In the genomic region with DNA sequence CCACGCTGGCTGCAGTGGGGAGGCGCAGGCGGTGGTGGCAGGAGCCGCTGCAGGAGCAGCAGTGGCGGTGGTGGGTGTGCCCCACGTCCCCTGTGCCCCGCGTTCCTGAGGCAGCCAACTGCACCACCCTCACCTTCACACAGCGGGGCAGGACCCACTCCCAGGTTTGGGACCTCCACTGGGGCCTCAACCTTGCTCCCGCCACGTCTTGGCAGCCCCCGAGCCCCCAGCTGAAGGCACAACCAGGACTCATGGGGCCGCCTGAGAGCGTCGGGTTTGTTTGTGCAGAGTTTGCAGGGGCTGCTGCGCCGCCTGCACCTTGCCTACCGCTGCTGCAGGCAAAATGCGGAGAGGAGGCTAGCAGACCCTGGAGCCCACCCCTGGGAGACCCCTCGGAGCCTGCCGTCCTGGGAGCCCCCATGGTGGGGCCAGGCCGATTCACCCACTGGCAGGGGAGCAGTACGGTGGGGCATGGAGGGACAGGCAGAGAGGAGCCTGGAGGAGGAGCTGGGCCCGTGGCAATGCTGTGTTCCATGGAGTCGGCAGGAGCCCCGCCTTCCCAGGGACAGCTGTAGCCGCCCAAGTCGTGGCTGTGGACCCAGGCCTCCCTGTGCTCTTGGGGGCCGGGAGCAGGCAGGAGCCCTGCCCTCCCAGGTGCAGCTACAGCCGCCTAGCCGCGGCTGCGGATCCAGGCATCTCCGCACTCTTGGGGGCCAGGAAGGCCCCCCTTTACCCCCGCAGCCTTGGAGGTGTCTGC, we compare ENCODE assay signal across 8 cellular contexts. TPM values are rescaled to one million over a fixed set of nuclear protein-coding genes. Genes with fewer than 3 reads are reported as not detected.
DNase-seq lines count a peak whose midpoint lies in the region; ATAC-seq, FAIRE-seq and TF ChIP-seq lines count a peak whose summit lies in the region.

No MANE protein-coding gene starts in this region.

- H3K4me3 ChIP-seq in adrenal gland = peak overlapping the region in 2 of 4 donors; percentile 29 to 51
- H3K4me3 ChIP-seq in keratinocyte (ENCODE audit: control insufficient read depth in 2 of 3, extremely low read depth in 1 of 3, insufficient read depth in 2 of 3, low read depth in 1 of 3, low read length in 3 of 3) = peak overlapping the region; percentile 11 to 58 (median 52)
- peak overlapping the region; percentile 45 to 59 (median 48) for H3K4me3 ChIP-seq in stomach

- intact Hi-C loops in adrenal gland (cut with DNase I) (loop anchor here in 1 of 2 donors (10.0 kb wide), 2 partner anchors 184 to 604 kb away; no protein-coding TSS in a partner anchor), stomach (cut with DNase I; ENCODE audit: low total_unique reads) (loop anchor here (10.0 kb wide), 1 partner anchor 54 kb away; no protein-coding TSS in a partner anchor)

- TF ChIP-seq EP300 in stomach (IDR thresholded peaks at IDR 0.05) = no peak

- peak overlapping the region; percentile 88 for H2AFZ ChIP-seq in keratinocyte (ENCODE audit: control insufficient read depth, low read length)

- no peaks in the 10 kb centered on the region for H3K9me3 ChIP-seq in adrenal gland (replicated peaks in 1 of 3)
- H3K9me3 ChIP-seq in keratinocyte (ENCODE audit: control insufficient read depth, low read depth, low read length) = no peaks in the 10 kb centered on the region
- H3K9me3 ChIP-seq in stomach = no peaks in the 10 kb centered on the region

- no peaks in the 10 kb centered on the region for H4K20me1 ChIP-seq in keratinocyte (ENCODE audit: control insufficient read depth, extremely low read depth, insufficient read depth, low read length)

- no peak for FAIRE-seq in keratinocyte (lab: Jason Lieb, UNC)

- H3K4me1 ChIP-seq in adrenal gland (replicated peaks in 1 of 2) = peaks cover 0 to 16% of the 10 kb centered on the region in 2 donors
- H3K4me1 ChIP-seq in keratinocyte (ENCODE audit: control insufficient read depth, extremely low read depth, insufficient read depth, low read length) = peaks cover 10% of the 10 kb centered on the region
- peaks cover 5 to 24% (median 20%) of the 10 kb centered on the region in 4 donors for H3K4me1 ChIP-seq in stomach

- H3K9ac ChIP-seq in keratinocyte (ENCODE audit: control insufficient read depth, extremely low read depth, insufficient read depth, low read length) = peak overlapping the region; percentile 53

- H3K36me3 ChIP-seq in adrenal gland (replicated peaks in 1 of 2) (no peaks in the 10 kb centered on the region), keratinocyte (ENCODE audit: control insufficient read depth in 2 of 2, extremely low read depth in 1 of 2, insufficient read depth in 2 of 2, low read length in 2 of 2) (no peaks in the 10 kb centered on the region), stomach (no peaks in the 10 kb centered on the region)

- peak; percentile 36 for ATAC-seq in HG02610 (IDR thresholded peaks at IDR 0.05; ENCODE audit: unreplicated experiment)
- ATAC-seq in HG03025 (IDR thresholded peaks at IDR 0.05; ENCODE audit: low FRiP score, unreplicated experiment) = no peak

- TF ChIP-seq POLR2A in adrenal gland (IDR thresholded peaks at IDR 0.05) (no peak), stomach (IDR thresholded peaks at IDR 0.05) (no peak)

- peak overlapping the region; percentile 83 for H3K4me2 ChIP-seq in keratinocyte (ENCODE audit: control insufficient read depth, extremely low read depth, insufficient read depth, low read depth, low read length)

- no peaks in the 10 kb centered on the region for H3K9me1 ChIP-seq in keratinocyte (ENCODE audit: control insufficient read depth, extremely low read depth, insufficient read depth, low read length)

- DNase-seq in AG20443 (ENCODE audit: low spot score) (peak; percentile 34), adrenal gland (peak; percentile 37 to 72 (median 58)), keratinocyte (ENCODE audit: low read depth, low spot score) (no peak), stomach (peak; percentile 59), NCI-H128 (lab: John Stamatoyannopoulos, UW; ENCODE audit: unreplicated experiment) (no peak)
- DNase-seq in NK-92 treated with Interleukin-12 subunit alpha and Interleukin-12 subunit beta, amount 100 ng/mL, for 24 hours (lab: John Stamatoyannopoulos, UW) = no peak

- peak overlapping the region in 3 of 5 donors; percentile 27 to 66 (median 31) for H3K27ac ChIP-seq in adrenal gland
- no peak overlapping the region for H3K27ac ChIP-seq in keratinocyte (ENCODE audit: control insufficient read depth, insufficient read depth, low read length)
- peak overlapping the region; percentile 64 to 80 (median 66) for H3K27ac ChIP-seq in stomach

- 12 to 51% (median 30%) methylated on average over 6 to 35 of the region's 35 CpGs for WGBS in adrenal gland, 4 donors
- 11 to 31% (median 16%) methylated on average over 10 to 35 of the region's 35 CpGs for WGBS in stomach, 5 donors

- no peaks in the 10 kb centered on the region for H3K79me2 ChIP-seq in keratinocyte (ENCODE audit: control insufficient read depth, insufficient read depth, low read length)

- TF ChIP-seq CTCF in adrenal gland (IDR thresholded peaks at IDR 0.05) = peak in 3 of 6 experiments; percentile 13 to 31 (median 19)
- no peak for TF ChIP-seq CTCF in keratinocyte (optimal IDR thresholded peaks at IDR 0.05 in 1 of 3, IDR thresholded peaks at IDR 0.05 in 1 of 3, conservative IDR thresholded peaks at IDR 0.05 in 1 of 3; ENCODE audit: extremely low read depth in 1 of 3, insufficient read depth in 2 of 3, low read length in 3 of 3)
- TF ChIP-seq CTCF in stomach (IDR thresholded peaks at IDR 0.05) = peak in 1 of 7 experiments; percentile 5

- no peaks in the 10 kb centered on the region for H3K27me3 ChIP-seq in adrenal gland
- H3K27me3 ChIP-seq in keratinocyte (ENCODE audit: control insufficient read depth, extremely low read depth, insufficient read depth, low read length) = no peaks in the 10 kb centered on the region
- peaks cover 0 to 13% (median 5%) of the 10 kb centered on the region in 3 donors for H3K27me3 ChIP-seq in stomach

- dilution Hi-C loops in keratinocyte (cut with MboI; ENCODE audit: extremely low pct_ligation_motif_present, low sequenced_read_pairs) = no loop called here

RNA-seq across cellular contexts. Expression of gene EML6, which starts 14.7 kb away (rescaled TPM):
- total RNA-seq in adrenal gland = 10 to 100 TPM in 6 of 8 donors, 1 to 10 TPM in 2; 6.5 to 19.3 (median 11.3) TPM
- polyA plus RNA-seq in adrenal gland = 10 to 100 TPM in 1 of 3 donors, 1 to 10 TPM in 2; 6.0 to 10.9 (median 6.2) TPM
- 0.26 to 2.0 TPM (median 0.96 TPM) in 3 replicates for polyA plus RNA-seq in keratinocyte
- polyA plus RNA-seq in keratinocyte (2011; ENCODE audit: low read depth) = 1.1 TPM
- 0.36 and 0.57 TPM in 2 replicates for polyA plus RNA-seq in keratinocyte (2011; cell fraction: cytosol; rRNA removed)
- polyA plus RNA-seq in keratinocyte (2011; cell fraction: nucleus; rRNA removed) = 1.9 and 4.1 TPM in 2 replicates
- polyA plus RNA-seq in keratinocyte (2012; ENCODE audit: low replicate concordance) = 0.38 and 1.6 TPM in 2 replicates
- polyA minus RNA-seq in keratinocyte = 1.0 to 1.8 TPM (median 1.7 TPM) in 3 replicates
- polyA minus RNA-seq in keratinocyte (2011; cell fraction: cytosol; rRNA and poly(A)+ RNA removed) = not detected
- polyA minus RNA-seq in keratinocyte (2011; cell fraction: nucleus; rRNA and poly(A)+ RNA removed) = 0.84 and 2.3 TPM in 2 replicates
- total RNA-seq in stomach = 10 to 100 TPM in 1 of 5 donors, 1 to 10 TPM in 3, under 1 TPM in 1; 0.45 to 10.1 (median 2.2) TPM
- polyA plus RNA-seq in stomach = 1 to 10 TPM in 2 of 3 donors, not detected in 1; 1.3 to 1.6 TPM

Comparison
In these comparisons a context has a peak if more than half of its experiments do, and no peak if none do; other contexts are left out.
1. DNase-seq: peak in AG20443 (single experiment), adrenal gland (7 of 7) and stomach (single experiment); none in keratinocyte (single experiment), NCI-H128 (single experiment) and NK-92 treated with Interleukin-12 subunit alpha and Interleukin-12 subunit beta, amount 100 ng/mL, for 24 hours (single experiment).